In genomic region chr14:64960762-64961276, GRCh38 we compare ENCODE assay signal across 10 cellular contexts. TPM values are rescaled to one million over a fixed set of nuclear protein-coding genes. Genes with fewer than 3 reads are reported as not detected.
DNase-seq lines count a peak whose midpoint lies in the region; ATAC-seq lines count a peak whose summit lies in the region.
"Had no signal": no experiment of that assay in that cellular context is flagged by ENCODE, and none has a peak within 500 bp of the region (broad histone marks: within the 10 kb centered on the region; RNA-seq: fewer than 3 reads in every experiment).

No MANE protein-coding gene starts in this region.

- H3K79me2 ChIP-seq in Karpas-422 (ENCODE audit: low read length), result no peaks in the 10 kb centered on the region

- DNase-seq in DMS79 treated with DMSO at 0.1 percent for 48 hours (lab: John Stamatoyannopoulos, UW) (peak; percentile 96), Karpas-422 (peak; percentile 61), left lobe of liver (ENCODE audit: low spot score) (peak; percentile 56), ACHN (no peak)
- DNase-seq in activated CD4-positive, CD25-positive, alpha-beta regulatory T cell (lab: John Stamatoyannopoulos, UW), result no peak
- DNase-seq: activated naive CD8-positive, alpha-beta T cell treated with anti-CD3 and anti-CD28 coated beads for 36 hours; NCI-H748 treated with DMSO at 0.1 percent for 48 hours had no signal

- no peaks in the 10 kb centered on the region for H3K36me3 ChIP-seq in Karpas-422 (ENCODE audit: insufficient read depth, low read length)

- in situ Hi-C loops in ACHN (cut with HindIII; ENCODE audit: low pct_ligation_motif_present, low pct_unique_long_range_greater_than_20kb, low sequenced_read_pairs), result no loop called here

- H2AFZ ChIP-seq in Karpas-422 (ENCODE audit: low read length), result no peak overlapping the region

- H3K9me2 ChIP-seq in Karpas-422 (replicated peaks; ENCODE audit: insufficient read depth, low read length), result no peaks in the 10 kb centered on the region

- H3K27ac ChIP-seq in Karpas-422 (ENCODE audit: low read length) (no peak overlapping the region), angular gyrus (ENCODE audit: low read depth, low read length) (peak overlapping the region; percentile 8)

- no peak overlapping the region for H3K4me3 ChIP-seq in Karpas-422 (ENCODE audit: low read length)

- H3K4me2 ChIP-seq in Karpas-422 (ENCODE audit: low read depth, low read length, poor library complexity, severe bottlenecking), result no peak overlapping the region

- peaks cover 25% of the 10 kb centered on the region for H3K4me1 ChIP-seq in Karpas-422 (ENCODE audit: low read length)

- peak; percentile 82 for ATAC-seq in left lobe of liver
- no peak for ATAC-seq in GM21528 (IDR thresholded peaks at IDR 0.05; ENCODE audit: low FRiP score, unreplicated experiment)
- no peak for ATAC-seq in HG02759 (IDR thresholded peaks at IDR 0.05; ENCODE audit: unreplicated experiment)

- H3K27me3 ChIP-seq in Karpas-422 (ENCODE audit: low read length), result no peaks in the 10 kb centered on the region

- no peak overlapping the region for H3K9ac ChIP-seq in Karpas-422 (ENCODE audit: low read length)

- peaks cover 9% of the 10 kb centered on the region; the same call in 1 of the 2 replicates for H4K20me1 ChIP-seq in Karpas-422 (ENCODE audit: insufficient read depth, low read depth, low read length)

- no peaks in the 10 kb centered on the region for H3K9me3 ChIP-seq in Karpas-422 (ENCODE audit: low read length)

RNA-seq across cellular contexts. Expression of gene RAB15, which starts 11.3 kb away (rescaled TPM):
- 0.83 and 1.2 TPM in 2 replicates for total RNA-seq in Karpas-422 (2014; rRNA removed; shearing (Covaris generic); ENCODE audit: low replicate concordance)
- 6.8 TPM for total RNA-seq in left lobe of liver

RNA-seq across cellular contexts. Expression of gene GPX2, which starts 18.3 kb away (rescaled TPM):
- total RNA-seq in Karpas-422 (2014; rRNA removed; shearing (Covaris generic); ENCODE audit: low replicate concordance), result not detected in 2 replicates
- 292 TPM for total RNA-seq in left lobe of liver
- total RNA-seq: activated naive CD8-positive, alpha-beta T cell treated with anti-CD3 and anti-CD28 coated beads for 36 hours had no signal

RNA-seq across cellular contexts. Expression of gene FNTB, which starts 25.9 kb away (rescaled TPM):
- 15.2 and 16.0 TPM in 2 replicates for total RNA-seq in Karpas-422 (2014; rRNA removed; shearing (Covaris generic); ENCODE audit: low replicate concordance)
- total RNA-seq in left lobe of liver, result 9.9 TPM

RNA-seq across cellular contexts. Expression of gene CHURC1, which starts 46.6 kb away (rescaled TPM):
- 84.9 and 136 TPM in 2 replicates for total RNA-seq in Karpas-422 (2014; rRNA removed; shearing (Covaris generic); ENCODE audit: low replicate concordance)
- total RNA-seq in left lobe of liver, result 25.2 TPM

Comparison
In these comparisons a context has a peak if more than half of its experiments do, and no peak if none do; other contexts are left out.
1. DNase-seq: peak in DMS79 treated with DMSO at 0.1 percent for 48 hours (single experiment), Karpas-422 (single experiment) and left lobe of liver (single experiment); none in activated CD4-positive, CD25-positive, alpha-beta regulatory T cell (0 of 4) and ACHN (single experiment).
2. RNA of gene GPX2, which starts 18.3 kb away (total RNA-seq): 292 TPM in left lobe of liver (single experiment); not detected in Karpas-422; every median in the first group is over 100 times any median in the second.